21 cellular contexts compared by ENCODE assay signal in genomic region chr11:125649465-125650166, GRCh38. TPM values are rescaled to one million over a fixed set of nuclear protein-coding genes. Genes with fewer than 3 reads are reported as not detected.
DNase-seq lines count a peak whose midpoint lies in the region; ATAC-seq and FAIRE-seq lines count a peak whose summit lies in the region.
"Had no signal": no experiment of that assay in that cellular context is flagged by ENCODE, and none has a peak within 500 bp of the region (broad histone marks: within the 10 kb centered on the region; RNA-seq: fewer than 3 reads in every experiment).

No MANE protein-coding gene starts in this region.

- ATAC-seq in CD4-positive, CD25-positive, alpha-beta regulatory T cell (ENCODE audit: low read depth in 2 of 2), result no peak
- ATAC-seq in activated T-helper 17 cell treated with anti-CD3 and anti-CD28 coated beads, Interleukin-2, amount 50 U/mL, for 72 hours (replicated peaks), result no peak
- no peak for ATAC-seq in natural killer cell treated with Interleukin-12 subunit alpha and Interleukin-12 subunit beta and Interleukin-15 and Interleukin-18, amount 100 ng/mL, for 72 hours
- ATAC-seq: Panc1 had no signal

- no peak for FAIRE-seq in urothelium cell line (lab: Jason Lieb, UNC)
- FAIRE-seq: A204.1, GM12891, H1 had no signal

- no peaks in the 10 kb centered on the region for H3K36me3 ChIP-seq in CD4-positive, CD25-positive, alpha-beta regulatory T cell (ENCODE audit: control insufficient read depth, insufficient read depth, low read length)

- H3K4me1 ChIP-seq in CD4-positive, CD25-positive, alpha-beta regulatory T cell (ENCODE audit: control insufficient read depth, insufficient read depth, low read length, poor library complexity, severe bottlenecking), result no peaks in the 10 kb centered on the region

- DNase-seq in activated CD4-positive, alpha-beta T cell treated with anti-CD3 and anti-CD28 coated beads, Interleukin-2, amount 10 ng/mL, durations not matched to agents 7 days and 5 days, result no peak
- no peak for DNase-seq in activated CD4-positive, alpha-beta T cell treated with anti-CD3 and anti-CD28 coated beads, Interleukin-2, amount 50 U/mL, for 1 hour
- peak in 2 of 3 donors; percentile 29 to 44 for DNase-seq in CD4-positive, CD25-positive, alpha-beta regulatory T cell
- peak; percentile 80 for DNase-seq in Jurkat, Clone E6-1 (ENCODE audit: low read depth, low spot score)
- no peak for DNase-seq in urothelium cell line (ENCODE audit: low spot score)
- no peak for DNase-seq in stimulated activated CD4-positive, alpha-beta T cell treated with anti-CD3 and anti-CD28 coated beads, Interleukin-4, amount 100 ng/mL, for 24 hours
- no peak for DNase-seq in natural killer cell treated with Interleukin-12 subunit alpha and Interleukin-12 subunit beta and Interleukin-15 and Interleukin-18, amount 100 ng/mL, for 72 hours (ENCODE audit: low spot score)
- DNase-seq: DMS 273 treated with DMSO at 0.1 percent for 48 hours, GF-D8, NCI-H1092 treated with DMSO at 0.1 percent for 48 hours, NCI-H2081 treated with DMSO at 0.1 percent for 48 hours, NCI-H510A treated with DMSO at 0.1 percent for 48 hours had no signal

- no peak overlapping the region for H3K4me3 ChIP-seq in CD4-positive, CD25-positive, alpha-beta regulatory T cell (ENCODE audit: low read depth, low read length)
- no peak overlapping the region for H3K4me3 ChIP-seq in Jurkat, Clone E6-1 (ENCODE audit: low read length)
- H3K4me3 ChIP-seq: BLaER1 treated with 17β-estradiol and CSF1 and Interleukin-3, amounts not matched to agents 10 nM and 100 nM had no signal

- H3K4me1 Mint-ChIP-seq in activated CD4-positive, alpha-beta T cell treated with anti-CD3 and anti-CD28 coated beads, Interleukin-2, amount 10 ng/mL, durations not matched to agents 7 days and 5 days, result peaks cover 25% of the 10 kb centered on the region
- H3K4me1 Mint-ChIP-seq in CD4-positive, CD25-positive, alpha-beta regulatory T cell, result peaks cover 6 to 10% (median 7%) of the 10 kb centered on the region in 4 donors
- peaks cover 7% of the 10 kb centered on the region for H3K4me1 Mint-ChIP-seq in activated T-helper 17 cell treated with anti-CD3 and anti-CD28 coated beads, Interleukin-2, amount 50 U/mL, for 72 hours
- peaks cover 5 to 7% of the 10 kb centered on the region in 2 donors for H3K4me1 Mint-ChIP-seq in natural killer cell treated with Interleukin-12 subunit alpha and Interleukin-12 subunit beta and Interleukin-15 and Interleukin-18, amount 100 ng/mL, for 72 hours (ENCODE audit: low read depth in 2 of 2)

- no peaks in the 10 kb centered on the region for H3K9me3 Mint-ChIP-seq in activated CD4-positive, alpha-beta T cell treated with anti-CD3 and anti-CD28 coated beads, Interleukin-2, amount 10 ng/mL, durations not matched to agents 7 days and 5 days
- H3K9me3 Mint-ChIP-seq in CD4-positive, CD25-positive, alpha-beta regulatory T cell, result peaks cover 0 to 1% (median 0%) of the 10 kb centered on the region in 7 donors
- H3K9me3 Mint-ChIP-seq in activated T-helper 17 cell treated with anti-CD3 and anti-CD28 coated beads, Interleukin-2, amount 50 U/mL, for 72 hours, result no peaks in the 10 kb centered on the region
- H3K9me3 Mint-ChIP-seq in natural killer cell treated with Interleukin-12 subunit alpha and Interleukin-12 subunit beta and Interleukin-15 and Interleukin-18, amount 100 ng/mL, for 72 hours, result no peaks in the 10 kb centered on the region

- H3K27me3 Mint-ChIP-seq in activated CD4-positive, alpha-beta T cell treated with anti-CD3 and anti-CD28 coated beads, Interleukin-2, amount 10 ng/mL, durations not matched to agents 7 days and 5 days, result no peaks in the 10 kb centered on the region
- no peaks in the 10 kb centered on the region for H3K27me3 Mint-ChIP-seq in CD4-positive, CD25-positive, alpha-beta regulatory T cell
- H3K27me3 Mint-ChIP-seq in activated T-helper 17 cell treated with anti-CD3 and anti-CD28 coated beads, Interleukin-2, amount 50 U/mL, for 72 hours, result no peaks in the 10 kb centered on the region
- no peaks in the 10 kb centered on the region for H3K27me3 Mint-ChIP-seq in natural killer cell treated with Interleukin-12 subunit alpha and Interleukin-12 subunit beta and Interleukin-15 and Interleukin-18, amount 100 ng/mL, for 72 hours

- no peaks in the 10 kb centered on the region for H3K27me3 ChIP-seq in CD4-positive, CD25-positive, alpha-beta regulatory T cell (ENCODE audit: control insufficient read depth, insufficient read depth, low read length)
- H3K27me3 ChIP-seq: BLaER1 treated with 17β-estradiol and CSF1 and Interleukin-3, amounts not matched to agents 10 nM and 100 nM had no signal

- no peaks in the 10 kb centered on the region for H3K9me3 ChIP-seq in CD4-positive, CD25-positive, alpha-beta regulatory T cell (ENCODE audit: control insufficient read depth in 2 of 2, low read length in 2 of 2)
- H3K9me3 ChIP-seq: BLaER1 treated with 17β-estradiol and CSF1 and Interleukin-3, amounts not matched to agents 10 nM and 100 nM had no signal

- CTCF ChIA-PET in activated CD4-positive, alpha-beta T cell treated with anti-CD3 and anti-CD28 coated beads, Interleukin-2, amount 10 ng/mL, durations not matched to agents 7 days and 5 days (lab: Charles Lee), result interaction anchor here (0.6 to 1.2 kb wide), 6 partner anchors 15 to 188 kb away, joined by 3 to 6 read pairs (median 3); partner anchors contain the start of gene CHEK1

- peak overlapping the region; percentile 48 for H3K27ac Mint-ChIP-seq in activated CD4-positive, alpha-beta T cell treated with anti-CD3 and anti-CD28 coated beads, Interleukin-2, amount 10 ng/mL, durations not matched to agents 7 days and 5 days
- peak overlapping the region in 2 of 3 donors; percentile 5 to 59 for H3K27ac Mint-ChIP-seq in CD4-positive, CD25-positive, alpha-beta regulatory T cell
- H3K27ac Mint-ChIP-seq in activated T-helper 17 cell treated with anti-CD3 and anti-CD28 coated beads, Interleukin-2, amount 50 U/mL, for 72 hours, result peak overlapping the region; percentile 32
- peak overlapping the region in 1 of 2 donors; percentile 48 for H3K27ac Mint-ChIP-seq in natural killer cell treated with Interleukin-12 subunit alpha and Interleukin-12 subunit beta and Interleukin-15 and Interleukin-18, amount 100 ng/mL, for 72 hours

- peaks cover 57% of the 10 kb centered on the region for H3K36me3 Mint-ChIP-seq in activated CD4-positive, alpha-beta T cell treated with anti-CD3 and anti-CD28 coated beads, Interleukin-2, amount 10 ng/mL, durations not matched to agents 7 days and 5 days (ENCODE audit: low read depth)
- peaks cover 8% of the 10 kb centered on the region for H3K36me3 Mint-ChIP-seq in CD4-positive, CD25-positive, alpha-beta regulatory T cell
- H3K36me3 Mint-ChIP-seq in activated T-helper 17 cell treated with anti-CD3 and anti-CD28 coated beads, Interleukin-2, amount 50 U/mL, for 72 hours (ENCODE audit: low read depth), result peaks cover 89% of the 10 kb centered on the region
- H3K36me3 Mint-ChIP-seq in natural killer cell treated with Interleukin-12 subunit alpha and Interleukin-12 subunit beta and Interleukin-15 and Interleukin-18, amount 100 ng/mL, for 72 hours, result peaks cover 30% of the 10 kb centered on the region

- no peak overlapping the region for H3K4me3 Mint-ChIP-seq in activated CD4-positive, alpha-beta T cell treated with anti-CD3 and anti-CD28 coated beads, Interleukin-2, amount 10 ng/mL, durations not matched to agents 7 days and 5 days
- H3K4me3 Mint-ChIP-seq in CD4-positive, CD25-positive, alpha-beta regulatory T cell, result peak overlapping the region in 1 of 4 donors; percentile 47
- H3K4me3 Mint-ChIP-seq in activated T-helper 17 cell treated with anti-CD3 and anti-CD28 coated beads, Interleukin-2, amount 50 U/mL, for 72 hours, result no peak overlapping the region
- H3K4me3 Mint-ChIP-seq in natural killer cell treated with Interleukin-12 subunit alpha and Interleukin-12 subunit beta and Interleukin-15 and Interleukin-18, amount 100 ng/mL, for 72 hours, result no peak overlapping the region

- POLR2A ChIA-PET in activated CD4-positive, alpha-beta T cell treated with anti-CD3 and anti-CD28 coated beads, Interleukin-2, amount 10 ng/mL, durations not matched to agents 7 days and 5 days (lab: Charles Lee), result interaction anchor here (0.7 kb wide), 2 partner anchors 9 to 24 kb away, joined by 4 to 5 read pairs; no protein-coding TSS in a partner anchor

- H3K27ac ChIP-seq in CD4-positive, CD25-positive, alpha-beta regulatory T cell (ENCODE audit: insufficient read depth, low read length, poor library complexity, severe bottlenecking), result no peak overlapping the region
- H3K27ac ChIP-seq: BLaER1 treated with 17β-estradiol and CSF1 and Interleukin-3, amounts not matched to agents 10 nM and 100 nM; KMS-11 had no signal

RNA-seq across cellular contexts. Expression of gene CHEK1, which starts 24.7 kb away (rescaled TPM):
- 10 to 100 TPM; 81.4 to 87.2 TPM for total RNA-seq in activated CD4-positive, alpha-beta T cell treated with anti-CD3 and anti-CD28 coated beads, Interleukin-2, amount 10 ng/mL, durations not matched to agents 7 days and 5 days
- total RNA-seq in CD4-positive, CD25-positive, alpha-beta regulatory T cell, result 13.2 TPM
- 10 to 100 TPM in 1 of 4 donors, 1 to 10 TPM in 3; 4.4 to 12.7 (median 6.8) TPM for polyA plus RNA-seq in CD4-positive, CD25-positive, alpha-beta regulatory T cell
- 103 TPM for polyA plus RNA-seq in Jurkat, Clone E6-1 (2012; ENCODE audit: insufficient read depth, insufficient read length)
- total RNA-seq in activated T-helper 17 cell treated with anti-CD3 and anti-CD28 coated beads, Interleukin-2, amount 50 U/mL, for 72 hours, result 100 to 1,000 TPM in 1 of 2 donors, 10 to 100 TPM in 1; 96.0 to 147 TPM
- 100 to 1,000 TPM in 1 of 2 donors, 10 to 100 TPM in 1; 74.7 to 111 TPM for total RNA-seq in natural killer cell treated with Interleukin-12 subunit alpha and Interleukin-12 subunit beta and Interleukin-15 and Interleukin-18, amount 100 ng/mL, for 72 hours

RNA-seq across cellular contexts. Expression of gene ACRV1, which starts 31.0 kb away (rescaled TPM):
- total RNA-seq in activated CD4-positive, alpha-beta T cell treated with anti-CD3 and anti-CD28 coated beads, Interleukin-2, amount 10 ng/mL, durations not matched to agents 7 days and 5 days, result not detected
- total RNA-seq in CD4-positive, CD25-positive, alpha-beta regulatory T cell, result not detected
- polyA plus RNA-seq in CD4-positive, CD25-positive, alpha-beta regulatory T cell, result not detected
- 0.42 TPM for polyA plus RNA-seq in Jurkat, Clone E6-1 (2012; ENCODE audit: insufficient read depth, insufficient read length)
- not detected for total RNA-seq in activated T-helper 17 cell treated with anti-CD3 and anti-CD28 coated beads, Interleukin-2, amount 50 U/mL, for 72 hours
- not detected for total RNA-seq in natural killer cell treated with Interleukin-12 subunit alpha and Interleukin-12 subunit beta and Interleukin-15 and Interleukin-18, amount 100 ng/mL, for 72 hours
- total RNA-seq: Daoy, H1, MCF 10A had no signal

RNA-seq across cellular contexts. Expression of gene STT3A, which starts 57.0 kb away (rescaled TPM):
- total RNA-seq in activated CD4-positive, alpha-beta T cell treated with anti-CD3 and anti-CD28 coated beads, Interleukin-2, amount 10 ng/mL, durations not matched to agents 7 days and 5 days, result 100 to 1,000 TPM; 105 to 127 TPM
- total RNA-seq in CD4-positive, CD25-positive, alpha-beta regulatory T cell, result 46.8 TPM
- 10 to 100 TPM; 51.0 to 73.3 (median 61.9) TPM for polyA plus RNA-seq in CD4-positive, CD25-positive, alpha-beta regulatory T cell
- polyA plus RNA-seq in Jurkat, Clone E6-1 (2012; ENCODE audit: insufficient read depth, insufficient read length), result 129 TPM
- total RNA-seq in activated T-helper 17 cell treated with anti-CD3 and anti-CD28 coated beads, Interleukin-2, amount 50 U/mL, for 72 hours, result 100 to 1,000 TPM; 133 to 146 TPM
- 100 to 1,000 TPM; 169 to 182 TPM for total RNA-seq in natural killer cell treated with Interleukin-12 subunit alpha and Interleukin-12 subunit beta and Interleukin-15 and Interleukin-18, amount 100 ng/mL, for 72 hours

Comparison
In these comparisons a context has a peak if more than half of its experiments do, and no peak if none do; other contexts are left out.
1. DNase-seq: peak in CD4-positive, CD25-positive, alpha-beta regulatory T cell (2 of 3) and Jurkat, Clone E6-1 (single experiment); none in activated CD4-positive, alpha-beta T cell treated with anti-CD3 and anti-CD28 coated beads, Interleukin-2, amount 10 ng/mL, durations not matched to agents 7 days and 5 days (single experiment), activated CD4-positive, alpha-beta T cell treated with anti-CD3 and anti-CD28 coated beads, Interleukin-2, amount 50 U/mL, for 1 hour (single experiment), urothelium cell line (single experiment), stimulated activated CD4-positive, alpha-beta T cell treated with anti-CD3 and anti-CD28 coated beads, Interleukin-4, amount 100 ng/mL, for 24 hours (single experiment) and natural killer cell treated with Interleukin-12 subunit alpha and Interleukin-12 subunit beta and Interleukin-15 and Interleukin-18, amount 100 ng/mL, for 72 hours (single experiment).